1 cellular context compared by ENCODE assay signal in genomic region chr2:24359129-24359528, GRCh38.
TF ChIP-seq lines count a peak whose summit lies in the region.

No MANE protein-coding gene starts in this region.

TF ChIP-seq in K562, 482 proteins besides CTCF, POLR2A, EP300 and RAD21 (continued from another document):
- TF ChIP-seq MNT (conservative IDR thresholded peaks at IDR 0.05) (no peak), ZFP91 (CRISPR knock-in tag; IDR thresholded peaks at IDR 0.05) (no peak), KDM4B (IDR thresholded peaks at IDR 0.05; ENCODE audit: borderline replicate concordance in 2 of 2, low read depth in 1 of 2) (no peak)
